Comparison of ENCODE assay signal across 8 cellular contexts in the genomic region with DNA sequence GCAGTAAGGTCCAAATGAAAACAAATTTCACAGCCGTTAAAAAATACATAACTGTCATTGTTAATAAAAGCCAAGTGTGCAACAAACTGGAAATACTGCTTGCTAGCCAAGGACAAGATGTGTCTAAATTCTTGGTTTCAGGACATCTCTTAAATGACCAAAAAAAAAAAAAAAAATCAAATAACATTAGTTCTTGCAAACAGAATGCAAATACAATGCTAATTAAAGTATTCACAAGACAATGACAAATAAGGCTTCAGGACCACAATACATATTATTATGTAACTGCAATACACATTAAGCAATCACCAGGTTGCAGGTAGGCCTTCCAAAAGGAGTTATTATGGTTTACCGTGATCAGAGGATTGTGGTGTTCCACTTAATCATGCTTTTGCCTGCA. TPM values are rescaled to one million over a fixed set of nuclear protein-coding genes. Genes with fewer than 3 reads are reported as not detected.
DNase-seq lines count a peak whose midpoint lies in the region; TF ChIP-seq lines count a peak whose summit lies in the region.
"Had no signal": no experiment of that assay in that cellular context is flagged by ENCODE, and none has a peak within 500 bp of the region (broad histone marks: within the 10 kb centered on the region; RNA-seq: fewer than 3 reads in every experiment).

No MANE protein-coding gene starts in this region.

- no peaks in the 10 kb centered on the region for H3K9me3 ChIP-seq in breast epithelium

- TF ChIP-seq POLR2A in breast epithelium (IDR thresholded peaks at IDR 0.05), result no peak

- TF ChIP-seq CTCF in KMS-11 (conservative IDR thresholded peaks at IDR 0.05; ENCODE audit: low read depth, low read length) (no peak), breast epithelium (IDR thresholded peaks at IDR 0.05) (no peak)

- peak overlapping the region; percentile 50 for H3K4me2 ChIP-seq in KMS-11

- no peak overlapping the region for H3K4me3 ChIP-seq in KMS-11 (IDR thresholded peaks at IDR 0.05; ENCODE audit: insufficient read depth, low read depth, low read length)
- H3K4me3 ChIP-seq in breast epithelium, result peak overlapping the region; percentile 69 to 82 (median 70)

- intact Hi-C loops in breast epithelium (cut with DNase I; ENCODE audit: low total_unique reads), result loop anchor here (5.0 kb wide), 2 partner anchors 253 to 297 kb away; a partner anchor contains a TSS

- no peak overlapping the region for H2AFZ ChIP-seq in KMS-11 (ENCODE audit: low read depth)

- H4K20me1 ChIP-seq in KMS-11 (ENCODE audit: insufficient read depth), result no peaks in the 10 kb centered on the region

- H3K27ac ChIP-seq in KMS-11, result no peak overlapping the region
- H3K27ac ChIP-seq in breast epithelium, result no peak overlapping the region
- H3K27ac ChIP-seq in layer of hippocampus (ENCODE audit: low read depth, low read length), result peak overlapping the region; percentile 1
- peak overlapping the region; percentile 26 for H3K27ac ChIP-seq in substantia nigra (ENCODE audit: low read depth, low read length, poor library complexity, severe bottlenecking)

- H3K27me3 ChIP-seq in KMS-11 (ENCODE audit: insufficient read depth, low read depth) (no peaks in the 10 kb centered on the region), breast epithelium (no peaks in the 10 kb centered on the region), layer of hippocampus (ENCODE audit: control insufficient read depth, insufficient read depth, low read length) (no peaks in the 10 kb centered on the region)

- H3K36me3 ChIP-seq in KMS-11 (ENCODE audit: insufficient read depth) (no peaks in the 10 kb centered on the region), breast epithelium (no peaks in the 10 kb centered on the region)

- DNase-seq in breast epithelium (ENCODE audit: low spot score in 2 of 2) (no peak), substantia nigra (lab: John Stamatoyannopoulos, UW) (no peak), inferior parietal cortex (ENCODE audit: extremely low spot score) (no peak), NCI-H1048 (lab: John Stamatoyannopoulos, UW) (no peak), NCI-H2227 (lab: John Stamatoyannopoulos, UW; ENCODE audit: unreplicated experiment) (no peak)
- DNase-seq: activated CD8-positive, alpha-beta memory T cell treated with anti-CD3 and anti-CD28 coated beads, Interleukin-2, amount 50 U/mL, for 48 hours had no signal

- no peak overlapping the region for H3K9ac ChIP-seq in KMS-11

- H3K4me1 ChIP-seq in KMS-11 (ENCODE audit: low read depth, poor library complexity, severe bottlenecking), result peaks cover 37% of the 10 kb centered on the region
- no peaks in the 10 kb centered on the region for H3K4me1 ChIP-seq in breast epithelium

- peaks cover 55% of the 10 kb centered on the region for H3K79me2 ChIP-seq in KMS-11 (ENCODE audit: insufficient read depth, low read depth)

RNA-seq across cellular contexts. Expression of a gene that starts 3.6 kb away (rescaled TPM):
- total RNA-seq in breast epithelium, result 100 to 1,000 TPM in 2 of 3 donors, 10 to 100 TPM in 1; 67.5 to 203 (median 105) TPM

Comparison
In these comparisons a context has a peak if more than half of its experiments do, and no peak if none do; other contexts are left out.
1. H3K27ac ChIP-seq: peak in layer of hippocampus (single experiment) and substantia nigra (single experiment); none in KMS-11 (single experiment) and breast epithelium (0 of 2).